20 cellular contexts compared by ENCODE assay signal in the genomic region with DNA sequence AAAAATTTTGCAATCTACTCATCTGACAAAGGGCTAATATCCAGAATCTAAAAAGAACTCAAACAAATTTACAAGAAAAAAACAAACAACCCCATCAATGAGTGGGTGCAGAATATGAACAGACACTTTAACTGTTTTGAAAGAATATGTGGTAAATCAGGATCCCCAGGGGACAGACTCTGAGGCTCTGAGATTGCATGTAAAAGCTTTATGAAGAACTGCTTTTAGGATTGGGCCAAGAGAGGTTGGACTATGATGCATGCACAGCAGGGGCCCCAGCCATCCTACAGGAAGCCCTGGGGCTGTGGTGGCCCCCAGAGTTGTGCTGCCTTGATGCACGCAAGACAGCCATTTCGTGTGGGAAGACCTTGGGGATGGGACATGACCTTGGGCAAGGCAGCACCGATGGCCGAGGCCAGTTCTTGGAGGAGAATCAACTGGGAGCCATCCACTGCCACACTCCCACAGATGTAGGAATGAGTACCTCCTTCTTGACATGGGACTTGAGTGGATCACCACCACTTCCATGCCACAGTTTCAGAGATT.
"Had no signal": no experiment of that assay in that cellular context is flagged by ENCODE, and none has a peak within 500 bp of the region (broad histone marks: within the 10 kb centered on the region; RNA-seq: fewer than 3 reads in every experiment).

No MANE protein-coding gene starts in this region.

- H3K4me3 ChIP-seq: body of pancreas, tibial artery, uterus had no signal

- H3K4me3 Mint-ChIP-seq: activated B cell treated with CpG ODN at 0.5 μM for 24 hours; activated CD8-positive, alpha-beta T cell treated with anti-CD3 and anti-CD28 coated beads, Interleukin-2, amount 10 ng/mL, durations not matched to agents 7 days and 5 days; activated T-cell treated with anti-CD3 and anti-CD28 coated beads, Interleukin-2, amount 50 U/mL, for 72 hours; central memory CD8-positive, alpha-beta T cell; naive thymus-derived CD4-positive, alpha-beta T cell had no signal

- H3K4me1 Mint-ChIP-seq: activated B cell treated with CpG ODN at 0.5 μM for 24 hours; central memory CD8-positive, alpha-beta T cell; naive thymus-derived CD4-positive, alpha-beta T cell had no signal

- H3K36me3 Mint-ChIP-seq: naive thymus-derived CD4-positive, alpha-beta T cell had no signal

- H3K9me3 Mint-ChIP-seq: central memory CD8-positive, alpha-beta T cell had no signal

- H3K9me3 ChIP-seq: tibial artery, uterus had no signal

- DNase-seq: activated B cell treated with CpG ODN at 0.5 μM for 24 hours; activated CD4-positive, alpha-beta T cell treated with anti-CD3 and anti-CD28 coated beads for 48 hours; activated CD8-positive, alpha-beta memory T cell treated with anti-CD3 and anti-CD28 coated beads, Interleukin-2, amount 50 U/mL, for 4 hours; activated CD8-positive, alpha-beta T cell treated with anti-CD3 and anti-CD28 coated beads, Interleukin-2, amount 10 ng/mL, durations not matched to agents 7 days and 5 days; activated gamma-delta T cell; activated T-cell treated with anti-CD3 and anti-CD28 coated beads, Interleukin-2, amount 50 U/mL, for 72 hours; amniotic stem cell; body of pancreas; effector memory CD4-positive, alpha-beta T cell; islet precursor cell; naive thymus-derived CD4-positive, alpha-beta T cell; stimulated activated CD4-positive, alpha-beta T cell treated with anti-CD3 and anti-CD28 coated beads, Interleukin-15, amount 100 ng/mL, for 24 hours; stimulated activated CD4-positive, alpha-beta T cell treated with anti-CD3 and anti-CD28 coated beads, Interleukin-4, amount 100 ng/mL, for 1 hour; stimulated activated naive CD4-positive, alpha-beta T cell; tibial artery; uterus had no signal

- ATAC-seq: activated CD8-positive, alpha-beta T cell treated with anti-CD3 and anti-CD28 coated beads, Interleukin-2, amount 10 ng/mL, durations not matched to agents 7 days and 5 days; activated naive CD4-positive, alpha-beta T cell treated with anti-CD3 and anti-CD28 coated beads, Interleukin-2, amount 50 U/mL, for 72 hours; activated T-cell treated with anti-CD3 and anti-CD28 coated beads, Interleukin-2, amount 50 U/mL, for 72 hours; body of pancreas; left lobe of liver; naive thymus-derived CD4-positive, alpha-beta T cell had no signal

- H3K27ac ChIP-seq: body of pancreas, tibial artery, uterus had no signal

- H3K4me1 ChIP-seq: tibial artery, uterus had no signal

- H3K27ac Mint-ChIP-seq: activated B cell treated with CpG ODN at 0.5 μM for 24 hours; activated CD8-positive, alpha-beta T cell treated with anti-CD3 and anti-CD28 coated beads, Interleukin-2, amount 10 ng/mL, durations not matched to agents 7 days and 5 days; activated naive CD4-positive, alpha-beta T cell treated with anti-CD3 and anti-CD28 coated beads, Interleukin-2, amount 50 U/mL, for 72 hours; activated T-cell treated with anti-CD3 and anti-CD28 coated beads, Interleukin-2, amount 50 U/mL, for 72 hours; naive thymus-derived CD4-positive, alpha-beta T cell had no signal

- FAIRE-seq: TTC549 had no signal

- H3K36me3 ChIP-seq: tibial artery, uterus had no signal

- H3K27me3 ChIP-seq: body of pancreas, tibial artery, uterus had no signal
